ENCODE assay signal across 30 cellular contexts in the genomic region with DNA sequence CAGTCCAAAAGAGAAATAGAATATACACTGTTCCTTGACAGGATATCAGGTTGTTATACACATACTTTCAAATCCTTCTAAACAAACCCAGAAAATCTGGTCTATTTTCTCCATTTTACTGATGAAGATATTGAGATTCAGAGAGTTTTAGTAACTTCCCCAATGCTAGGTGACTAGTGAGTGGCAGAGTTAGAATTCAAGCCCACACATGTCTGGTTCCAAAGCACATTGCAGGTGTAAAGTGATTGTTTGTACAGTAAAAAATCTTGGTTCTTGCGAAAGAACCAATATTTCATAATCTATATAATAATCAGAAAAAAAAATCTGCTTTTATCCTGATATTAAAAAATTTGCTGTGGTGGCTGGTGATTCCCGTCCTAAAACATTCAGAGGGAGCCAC. TPM values are rescaled to one million over a fixed set of nuclear protein-coding genes. Genes with fewer than 3 reads are reported as not detected.
"Had no signal": no experiment of that assay in that cellular context is flagged by ENCODE, and none has a peak within 500 bp of the region (broad histone marks: within the 10 kb centered on the region; RNA-seq: fewer than 3 reads in every experiment).

No MANE protein-coding gene starts in this region.

- H3K9me3 ChIP-seq: body of pancreas had no signal

- H3K27ac ChIP-seq: body of pancreas, brain microvascular endothelial cell, VCaP had no signal

- H3K4me1 ChIP-seq: body of pancreas had no signal

- H3K4me3 ChIP-seq: body of pancreas had no signal

- H3K36me3 ChIP-seq: brain microvascular endothelial cell had no signal

- DNase-seq: activated B cell treated with CpG ODN at 0.5 μM for 24 hours; activated CD4-positive, alpha-beta memory T cell treated with anti-CD3 and anti-CD28 coated beads for 36 hours; activated CD4-positive, alpha-beta T cell treated with anti-CD3 and anti-CD28 coated beads for 4 hours; activated CD4-positive, alpha-beta T cell treated with anti-CD3 and anti-CD28 coated beads, Interleukin-2, amount 10 ng/mL, durations not matched to agents 24 days and 14 days; activated CD4-positive, alpha-beta T cell treated with anti-CD3 and anti-CD28 coated beads, Interleukin-2, amount 50 U/mL, for 1 hour; activated CD4-positive, alpha-beta T cell treated with anti-CD3 and anti-CD28 coated beads, Interleukin-2, amount 50 U/mL, for 4 hours; activated CD4-positive, CD25-positive, alpha-beta regulatory T cell treated with anti-CD3 and anti-CD28 coated beads, Interleukin-2, amount 50 U/mL, for 72 hours; activated CD8-positive, alpha-beta memory T cell treated with anti-CD3 and anti-CD28 coated beads, Interleukin-2, amount 50 U/mL, for 4 hours; activated CD8-positive, alpha-beta T cell treated with anti-CD3 and anti-CD28 coated beads for 36 hours; activated effector memory CD4-positive, alpha-beta T cell treated with Interleukin-2 at 50 U/mL for 16 hours; activated gamma-delta T cell; activated naive CD4-positive, alpha-beta T cell treated with anti-CD3 and anti-CD28 coated beads, Interleukin-2, amount 10 ng/mL, durations not matched to agents 7 days and 5 days; activated naive CD4-positive, alpha-beta T cell treated with Interleukin-2 at 50 U/mL for 16 hours; activated naive CD8-positive, alpha-beta T cell treated with anti-CD3 and anti-CD28 coated beads, Interleukin-2, amount 10 ng/mL, durations not matched to agents 7 days and 5 days; activated naive CD8-positive, alpha-beta T cell treated with anti-CD3 and anti-CD28 coated beads, Interleukin-2, amount 50 U/mL, for 24 hours; activated T-cell treated with anti-CD3 and anti-CD28 coated beads for 4 hours; activated T-cell treated with anti-CD3 and anti-CD28 coated beads, Interleukin-2, amount 50 U/mL, for 1 hour; activated T-cell treated with anti-CD3 and anti-CD28 coated beads, Interleukin-2, amount 50 U/mL, for 4 hours; amniotic stem cell; aorta; body of pancreas; brain microvascular endothelial cell; central memory CD4-positive, alpha-beta T cell; T-helper 1 cell; T-helper 2 cell; T-helper 9 cell had no signal

- H3K27me3 ChIP-seq: body of pancreas, brain microvascular endothelial cell had no signal

- ATAC-seq: activated CD8-positive, alpha-beta T cell treated with anti-CD3 and anti-CD28 coated beads for 36 hours; activated naive CD8-positive, alpha-beta T cell treated with anti-CD3 and anti-CD28 coated beads, Interleukin-2, amount 50 U/mL, for 24 hours; activated T-cell treated with anti-CD3 and anti-CD28 coated beads, Interleukin-2, amount 50 U/mL, for 4 hours; body of pancreas had no signal

RNA-seq across cellular contexts. Expression of gene EMCN, which starts 39.5 kb away (rescaled TPM):
- total RNA-seq: activated B cell treated with CpG ODN at 0.5 μM for 24 hours; activated CD4-positive, alpha-beta memory T cell treated with anti-CD3 and anti-CD28 coated beads for 36 hours; activated CD4-positive, alpha-beta T cell treated with anti-CD3 and anti-CD28 coated beads, Interleukin-2, amount 10 ng/mL, durations not matched to agents 24 days and 14 days; activated CD8-positive, alpha-beta memory T cell treated with anti-CD3 and anti-CD28 coated beads for 36 hours; activated CD8-positive, alpha-beta T cell treated with anti-CD3 and anti-CD28 coated beads for 36 hours; activated naive CD8-positive, alpha-beta T cell treated with anti-CD3 and anti-CD28 coated beads, Interleukin-2, amount 10 ng/mL, durations not matched to agents 7 days and 5 days; activated T-cell treated with anti-CD3 and anti-CD28 coated beads, Interleukin-2, amount 50 U/mL, for 4 hours; activated T-helper 2 cell treated with anti-CD3 and anti-CD28 coated beads, Interferon-gamma antibody, Interleukin-2, Interleukin-4, amounts not matched to agents 10 μg/mL and 5 μg/mL and 100 μg/mL, durations not matched to agents 14 hours and 24 hours and 36 hours; astrocyte had no signal
